Comparison of ENCODE assay signal across 1 cellular context in the genomic region with DNA sequence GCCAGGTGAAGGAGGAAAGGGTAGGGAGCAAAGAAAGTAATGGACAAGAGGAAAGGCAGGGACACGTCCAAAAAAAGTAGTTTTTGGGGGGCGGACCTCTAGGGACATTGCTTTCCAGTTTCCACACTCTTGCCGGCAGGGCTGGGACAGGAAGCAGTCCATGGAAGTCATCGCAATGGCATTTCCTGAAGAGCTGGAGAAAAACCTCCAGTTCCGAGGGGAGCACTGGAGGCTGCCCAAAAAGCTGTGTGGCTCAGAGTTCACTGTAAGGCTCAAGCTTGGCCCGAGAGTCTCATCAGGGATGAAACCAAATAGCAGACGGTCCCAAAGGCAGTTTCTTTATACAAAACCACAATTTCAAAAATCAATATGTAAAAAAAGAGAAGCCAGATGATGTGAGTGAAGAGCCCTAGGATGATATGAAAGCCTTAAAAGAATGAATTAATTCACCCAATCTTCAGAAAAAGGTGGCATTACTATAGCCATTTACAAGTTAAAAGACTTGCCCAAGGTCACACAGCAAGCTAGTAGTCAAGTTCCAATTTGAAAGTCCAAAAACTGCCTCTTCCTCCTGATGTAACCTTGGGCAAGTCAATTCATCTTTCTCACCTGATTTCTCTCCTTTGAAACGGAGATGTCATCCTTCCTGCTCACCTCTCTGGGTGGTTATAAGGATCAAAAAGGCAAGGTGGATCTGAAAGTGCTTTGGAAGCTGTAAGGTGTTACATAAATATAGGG.
TF ChIP-seq lines count a peak whose summit lies in the region.

No MANE protein-coding gene starts in this region.

TF ChIP-seq in IMR-90, 13 proteins besides CTCF, POLR2A, EP300 and RAD21 (continued from another document):
- TF ChIP-seq MXI1 (IDR thresholded peaks at IDR 0.05; ENCODE audit: borderline replicate concordance, low read depth, low read length) (0 out of 2 replicates have a peak, but pooled peaks have one; percentile 23), RCOR1 (IDR thresholded peaks at IDR 0.05; ENCODE audit: insufficient replicate concordance, low read length) (no peak)
